Comparison of ENCODE assay signal across 8 cellular contexts in the genomic region with DNA sequence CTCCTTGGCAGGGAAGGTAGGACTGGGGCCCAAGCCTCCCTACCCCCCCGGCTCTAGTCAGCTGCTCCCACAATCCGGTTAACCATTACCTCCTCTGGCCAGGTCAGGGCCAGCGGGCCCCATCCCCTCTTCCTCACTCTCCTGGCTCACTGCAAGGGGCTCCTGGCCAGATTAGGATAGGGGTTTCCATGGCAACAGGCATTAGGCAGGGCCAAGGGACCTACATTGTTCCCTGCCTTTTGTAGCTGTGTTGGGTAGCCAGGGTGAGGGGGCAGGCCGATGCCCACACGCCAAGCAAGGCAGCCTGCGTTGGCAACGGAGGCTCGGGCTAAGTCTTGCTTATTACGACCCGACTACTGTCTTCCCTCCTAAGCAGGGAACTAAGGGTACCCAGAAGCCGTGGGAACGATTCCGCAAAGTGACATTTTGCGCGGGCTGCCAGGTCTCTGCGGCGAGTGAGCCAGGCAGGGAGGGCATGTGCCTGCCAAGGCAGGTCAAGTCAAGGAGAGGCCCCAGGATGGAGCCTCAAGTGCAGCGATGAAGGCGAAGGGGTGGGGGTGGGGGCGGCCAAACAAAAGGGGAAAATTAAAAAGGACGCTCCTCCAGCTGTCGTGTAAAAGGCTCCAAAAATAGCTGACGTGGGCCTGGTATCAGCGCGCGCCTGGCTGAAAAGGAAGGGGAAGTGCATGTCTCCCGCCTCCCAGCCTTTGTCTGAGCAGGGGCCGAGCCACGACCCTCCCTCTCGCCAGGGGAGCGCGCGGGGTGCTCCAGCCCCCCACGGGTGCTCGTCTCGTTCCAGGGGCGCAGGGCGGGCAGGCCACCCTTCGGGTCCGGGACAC. TPM values are rescaled to one million over a fixed set of nuclear protein-coding genes. Genes with fewer than 3 reads are reported as not detected.
DNase-seq lines count a peak whose midpoint lies in the region; ATAC-seq and TF ChIP-seq lines count a peak whose summit lies in the region.

No MANE protein-coding gene starts in this region.

- peak; percentile 83 for DNase-seq in activated CD4-positive, alpha-beta T cell treated with anti-CD3 and anti-CD28 coated beads, Interleukin-2, amount 10 ng/mL, durations not matched to agents 24 days and 14 days
- DNase-seq in activated CD4-positive, alpha-beta T cell treated with anti-CD3 and anti-CD28 coated beads for 4 hours = no peak
- DNase-seq in LNCaP clone FGC (ENCODE audit: low read depth) (no peak), WTC11 (ENCODE audit: low spot score) (no peak), type B pancreatic cell (ENCODE audit: extremely low spot score, unreplicated experiment) (no peak)

- peaks cover 70% of the 10 kb centered on the region for H3K4me1 ChIP-seq in muscle layer of colon (ENCODE audit: insufficient read depth, low read length)

- peaks cover 61% of the 10 kb centered on the region for H3K4me1 Mint-ChIP-seq in activated CD4-positive, alpha-beta T cell treated with anti-CD3 and anti-CD28 coated beads, Interleukin-2, amount 10 ng/mL, durations not matched to agents 24 days and 14 days
- H3K4me1 Mint-ChIP-seq in WTC11 (peaks cover 34% of the 10 kb centered on the region), type B pancreatic cell (ENCODE audit: unreplicated experiment) (peaks cover 69% of the 10 kb centered on the region)

- peak overlapping the region; percentile 92 for H3K27ac ChIP-seq in muscle layer of colon (ENCODE audit: low read depth, low read length)

- no peak for TF ChIP-seq CTCF in LNCaP clone FGC (IDR thresholded peaks at IDR 0.05; ENCODE audit: control insufficient read depth, extremely low read depth, insufficient read depth)
- no peak for TF ChIP-seq CTCF in WTC11 (IDR thresholded peaks at IDR 0.05)
- TF ChIP-seq CTCF in type B pancreatic cell (conservative IDR thresholded peaks at IDR 0.05) = no peak

- CTCF ChIA-PET in WTC11 (lab: Charles Lee) = interaction anchor here (1.0 to 3.9 kb wide), 11 partner anchors 14 to 340 kb away, joined by 3 to 38 read pairs (median 9); no protein-coding TSS in a partner anchor

- H3K4me3 Mint-ChIP-seq in activated CD4-positive, alpha-beta T cell treated with anti-CD3 and anti-CD28 coated beads, Interleukin-2, amount 10 ng/mL, durations not matched to agents 24 days and 14 days = peak overlapping the region; percentile 86
- H3K4me3 Mint-ChIP-seq in WTC11 = peak overlapping the region; percentile 79
- H3K4me3 Mint-ChIP-seq in type B pancreatic cell = peak overlapping the region; percentile 91

- H3K9me3 ChIP-seq in muscle layer of colon (ENCODE audit: low read length) = no peaks in the 10 kb centered on the region

- no peaks in the 10 kb centered on the region for H3K27me3 ChIP-seq in muscle layer of colon (ENCODE audit: control insufficient read depth in 1 of 2, insufficient read depth in 2 of 2, low read length in 2 of 2)

- H3K36me3 Mint-ChIP-seq in activated CD4-positive, alpha-beta T cell treated with anti-CD3 and anti-CD28 coated beads, Interleukin-2, amount 10 ng/mL, durations not matched to agents 24 days and 14 days (ENCODE audit: low read depth) = peaks cover 10% of the 10 kb centered on the region
- H3K36me3 Mint-ChIP-seq in WTC11 (no peaks in the 10 kb centered on the region), type B pancreatic cell (peaks cover 4% of the 10 kb centered on the region)

- H3K9ac ChIP-seq in muscle layer of colon (ENCODE audit: low read length) = peak overlapping the region; percentile 77

- peak overlapping the region; percentile 73 for H3K4me3 ChIP-seq in LNCaP clone FGC (ENCODE audit: low read depth, low read length)
- peak overlapping the region; percentile 54 to 96 for H3K4me3 ChIP-seq in muscle layer of colon (ENCODE audit: low read depth in 1 of 2, low read length in 2 of 2)

- H3K27ac Mint-ChIP-seq in activated CD4-positive, alpha-beta T cell treated with anti-CD3 and anti-CD28 coated beads, Interleukin-2, amount 10 ng/mL, durations not matched to agents 24 days and 14 days = peak overlapping the region; percentile 98
- H3K27ac Mint-ChIP-seq in WTC11 (no peak overlapping the region), type B pancreatic cell (peak overlapping the region; percentile 95)

- ATAC-seq in WTC11 (peak; percentile 23), esophagus mucosa (peak; percentile 2), HG03135 (IDR thresholded peaks at IDR 0.05; ENCODE audit: unreplicated experiment) (no peak)

- intact Hi-C loops in activated CD4-positive, alpha-beta T cell treated with anti-CD3 and anti-CD28 coated beads, Interleukin-2, amount 10 ng/mL, durations not matched to agents 24 days and 14 days (cut with micrococcal nuclease) = no loop called here

- H3K27me3 Mint-ChIP-seq in activated CD4-positive, alpha-beta T cell treated with anti-CD3 and anti-CD28 coated beads, Interleukin-2, amount 10 ng/mL, durations not matched to agents 24 days and 14 days = peaks cover 8% of the 10 kb centered on the region
- H3K27me3 Mint-ChIP-seq in WTC11 (ENCODE audit: low read depth) (peaks cover 39% of the 10 kb centered on the region), type B pancreatic cell (no peaks in the 10 kb centered on the region)

- POLR2A ChIA-PET in WTC11 (lab: Charles Lee) = interaction anchor here (0.7 to 1.7 kb wide), 8 partner anchors 9 to 132 kb away, joined by 3 to 7 read pairs (median 4); partner anchors contain the start of genes CIB1 and GDPGP1

- no peaks in the 10 kb centered on the region for H3K9me3 Mint-ChIP-seq in activated CD4-positive, alpha-beta T cell treated with anti-CD3 and anti-CD28 coated beads, Interleukin-2, amount 10 ng/mL, durations not matched to agents 24 days and 14 days
- H3K9me3 Mint-ChIP-seq in WTC11 (no peaks in the 10 kb centered on the region), type B pancreatic cell (no peaks in the 10 kb centered on the region)

- H3K36me3 ChIP-seq in muscle layer of colon (ENCODE audit: insufficient read depth, low read length) = no peaks in the 10 kb centered on the region

TF ChIP-seq in WTC11, 78 proteins besides CTCF, POLR2A, EP300 and RAD21:
- no peak for TF ChIP-seq ZNF671 (CRISPR knock-in tag; IDR thresholded peaks at IDR 0.05)
- no peak for TF ChIP-seq NR1H2 (CRISPR knock-in tag; IDR thresholded peaks at IDR 0.05)
- TF ChIP-seq HMGXB4 (CRISPR knock-in tag; IDR thresholded peaks at IDR 0.05) = 0 out of 2 replicates have a peak, but pooled peaks have one; percentile 22
- TF ChIP-seq GTF2I (CRISPR knock-in tag; conservative IDR thresholded peaks at IDR 0.05) = no peak
- TF ChIP-seq, protein P1, sequence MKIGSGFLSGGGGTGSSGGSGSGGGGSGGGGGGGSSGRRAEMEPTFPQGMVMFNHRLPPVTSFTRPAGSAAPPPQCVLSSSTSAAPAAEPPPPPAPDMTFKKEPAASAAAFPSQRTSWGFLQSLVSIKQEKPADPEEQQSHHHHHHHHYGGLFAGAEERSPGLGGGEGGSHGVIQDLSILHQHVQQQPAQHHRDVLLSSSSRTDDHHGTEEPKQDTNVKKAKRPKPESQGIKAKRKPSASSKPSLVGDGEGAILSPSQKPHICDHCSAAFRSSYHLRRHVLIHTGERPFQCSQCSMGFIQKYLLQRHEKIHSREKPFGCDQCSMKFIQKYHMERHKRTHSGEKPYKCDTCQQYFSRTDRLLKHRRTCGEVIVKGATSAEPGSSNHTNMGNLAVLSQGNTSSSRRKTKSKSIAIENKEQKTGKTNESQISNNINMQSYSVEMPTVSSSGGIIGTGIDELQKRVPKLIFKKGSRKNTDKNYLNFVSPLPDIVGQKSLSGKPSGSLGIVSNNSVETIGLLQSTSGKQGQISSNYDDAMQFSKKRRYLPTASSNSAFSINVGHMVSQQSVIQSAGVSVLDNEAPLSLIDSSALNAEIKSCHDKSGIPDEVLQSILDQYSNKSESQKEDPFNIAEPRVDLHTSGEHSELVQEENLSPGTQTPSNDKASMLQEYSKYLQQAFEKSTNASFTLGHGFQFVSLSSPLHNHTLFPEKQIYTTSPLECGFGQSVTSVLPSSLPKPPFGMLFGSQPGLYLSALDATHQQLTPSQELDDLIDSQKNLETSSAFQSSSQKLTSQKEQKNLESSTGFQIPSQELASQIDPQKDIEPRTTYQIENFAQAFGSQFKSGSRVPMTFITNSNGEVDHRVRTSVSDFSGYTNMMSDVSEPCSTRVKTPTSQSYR (CRISPR knock-in tag; IDR thresholded peaks at IDR 0.05) = no peak
- TF ChIP-seq MYBL2 (CRISPR knock-in tag; IDR thresholded peaks at IDR 0.05) = 0 out of 2 replicates have a peak, but pooled peaks have one; percentile 16

RNA-seq across cellular contexts. Expression of gene IDH2, which starts 0.9 kb away (rescaled TPM):
- total RNA-seq in activated CD4-positive, alpha-beta T cell treated with anti-CD3 and anti-CD28 coated beads, Interleukin-2, amount 10 ng/mL, durations not matched to agents 24 days and 14 days = 111 and 119 TPM in 2 replicates
- total RNA-seq in WTC11 (2021) (53.3 to 80.3 TPM (median 72.3 TPM) in 3 replicates), esophagus mucosa (114 TPM), type B pancreatic cell (ENCODE audit: low replicate concordance) (225 and 247 TPM in 2 replicates)
